10 cellular contexts compared by ENCODE assay signal in the genomic region with DNA sequence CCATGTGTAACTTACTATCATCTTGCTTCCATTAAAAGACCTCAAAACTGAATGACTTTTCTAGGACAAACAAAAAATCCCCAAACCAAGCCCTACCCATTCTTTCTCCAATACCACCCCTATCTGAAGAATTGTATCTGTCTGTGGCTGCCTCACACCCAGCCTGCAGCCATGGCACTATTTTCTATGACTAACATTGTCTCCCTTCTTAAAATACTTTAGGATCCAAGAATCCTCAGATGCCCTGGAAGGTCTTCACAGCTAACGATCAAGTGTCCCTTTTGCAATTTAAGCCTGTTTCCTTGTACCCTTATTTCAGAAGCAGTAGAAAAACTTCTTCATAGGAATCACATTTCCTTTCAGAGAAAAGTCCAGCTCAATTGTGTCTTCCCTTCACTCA. TPM values are rescaled to one million over a fixed set of nuclear protein-coding genes. Genes with fewer than 3 reads are reported as not detected.
"Had no signal": no experiment of that assay in that cellular context is flagged by ENCODE, and none has a peak within 500 bp of the region (broad histone marks: within the 10 kb centered on the region; RNA-seq: fewer than 3 reads in every experiment).

No MANE protein-coding gene starts in this region.

- H3K4me3 Mint-ChIP-seq: GM23338, H9, HFFc6 had no signal

- H3K4me1 ChIP-seq: HAP-1 had no signal

- DNase-seq: GM23248, GOT3, H7, H9, HCEC 1CT, HFFc6 had no signal

- H2AFZ ChIP-seq: GM23248, GM23338 had no signal

- H3K9me3 ChIP-seq: HAP-1 had no signal

- H3K4me3 ChIP-seq: GM23248, GM23338, HAP-1 had no signal

- H3K9ac ChIP-seq: GM23248 had no signal

- H3K36me3 ChIP-seq: HAP-1 had no signal

- H3K4me2 ChIP-seq: GM23338 had no signal

- H3K27ac Mint-ChIP-seq: GM23338, H9, HFFc6 had no signal

- H3K4me1 Mint-ChIP-seq: GM23338, H9 had no signal

- H3K9me3 Mint-ChIP-seq: GM23338, H9, HFFc6 had no signal

- H3K27ac ChIP-seq: GM23248 had no signal

RNA-seq across cellular contexts. Expression of a gene that starts 5.3 kb away (rescaled TPM):
- total RNA-seq: GM23248, GM23338, H1, H7, H9, HFFc6 had no signal
- polyA plus RNA-seq: GM23248, GM23338 had no signal

RNA-seq across cellular contexts. Expression of a gene that starts 41.1 kb away (rescaled TPM):
- total RNA-seq: GM23248, GM23338, H1, H4, H7, H9, HFFc6 had no signal
- polyA plus RNA-seq: GM23248, GM23338 had no signal

RNA-seq across cellular contexts. Expression of a gene that starts 52.7 kb away (rescaled TPM):
- total RNA-seq: GM23248, H4, HFFc6 had no signal
- polyA plus RNA-seq: GM23248 had no signal
